ENCODE assay signal across 18 cellular contexts in the genomic region with DNA sequence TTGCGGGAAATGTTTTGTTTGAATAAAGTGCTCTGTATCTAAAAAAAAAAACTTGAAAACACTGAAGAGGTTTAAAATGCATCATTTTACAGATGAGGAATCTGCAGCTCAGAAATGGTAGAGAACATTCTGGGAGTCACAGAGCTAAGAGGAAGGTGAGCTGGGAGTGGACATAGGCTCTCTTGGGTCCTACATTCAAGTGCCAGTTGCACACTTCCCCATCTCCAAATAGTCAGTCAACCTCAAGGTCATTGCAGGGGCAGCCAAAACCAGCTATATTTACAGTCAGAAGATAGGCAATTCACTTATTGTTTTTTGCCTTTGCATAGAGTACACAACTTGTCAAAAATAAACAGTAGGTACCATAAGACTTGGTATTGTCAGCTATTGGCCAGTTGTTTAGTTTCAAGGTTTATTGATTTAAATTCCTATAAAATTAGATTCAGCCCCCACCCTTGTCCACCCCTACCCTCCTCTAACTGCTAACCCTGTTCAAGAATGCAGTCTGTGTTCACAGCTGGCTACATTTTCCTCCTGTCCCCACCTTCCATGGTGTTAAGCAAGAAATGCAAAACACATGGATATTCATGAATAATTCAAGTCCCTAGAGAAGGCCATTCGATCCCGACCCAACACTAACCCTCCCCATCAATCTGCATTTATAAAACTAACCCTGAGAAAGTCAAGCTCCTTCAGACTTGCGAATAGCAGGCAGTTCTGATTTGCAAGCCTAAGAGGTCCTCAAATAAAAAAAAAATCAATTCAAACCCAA.
"Had no signal": no experiment of that assay in that cellular context is flagged by ENCODE, and none has a peak within 500 bp of the region (broad histone marks: within the 10 kb centered on the region; RNA-seq: fewer than 3 reads in every experiment).

No MANE protein-coding gene starts in this region.

- H3K27ac ChIP-seq: colonic mucosa, epithelial cell of prostate, parathyroid adenoma, thoracic aorta, upper lobe of right lung had no signal

- ATAC-seq: activated CD8-positive, alpha-beta T cell treated with anti-CD3 and anti-CD28 coated beads for 36 hours; naive thymus-derived CD8-positive, alpha-beta T cell; stimulated activated naive B cell treated with anti-CD40 and anti-IgM and Interleukin-4, amounts not matched to agents 10 μg/mL and 1 μg/mL and 100 μg/mL, for 72 hours; upper lobe of right lung had no signal

- H3K27me3 ChIP-seq: colonic mucosa, upper lobe of right lung had no signal

- H3K4me1 ChIP-seq: colonic mucosa, parathyroid adenoma, upper lobe of right lung had no signal

- H3K9me3 ChIP-seq: colonic mucosa, thoracic aorta, upper lobe of right lung had no signal

- FAIRE-seq: TTC549 had no signal

- H3K36me3 ChIP-seq: colonic mucosa, thoracic aorta, upper lobe of right lung had no signal

- DNase-seq: activated CD4-positive, alpha-beta T cell treated with anti-CD3 and anti-CD28 coated beads, Interleukin-2, amount 10 ng/mL, durations not matched to agents 24 days and 14 days; activated CD8-positive, alpha-beta T cell treated with anti-CD3 and anti-CD28 coated beads for 36 hours; activated naive CD4-positive, alpha-beta T cell treated with Interleukin-2 at 50 U/mL for 16 hours; activated naive CD8-positive, alpha-beta T cell treated with anti-CD3 and anti-CD28 coated beads, Interleukin-2, amount 10 ng/mL, durations not matched to agents 7 days and 5 days; activated T-cell treated with anti-CD3 and anti-CD28 coated beads, Interleukin-2, amount 50 U/mL, for 1 hour; amygdala; caudate nucleus; colonic mucosa; endodermal cell; foreskin melanocyte; mesenchymal stem cell; naive thymus-derived CD8-positive, alpha-beta T cell; stimulated activated naive B cell treated with anti-CD40 and anti-IgM and Interleukin-4, amounts not matched to agents 10 μg/mL and 1 μg/mL and 100 μg/mL, for 72 hours; upper lobe of right lung had no signal

- H3K4me3 ChIP-seq: colonic mucosa, thoracic aorta, upper lobe of right lung had no signal
